1 cellular context compared by ENCODE assay signal in the genomic region with DNA sequence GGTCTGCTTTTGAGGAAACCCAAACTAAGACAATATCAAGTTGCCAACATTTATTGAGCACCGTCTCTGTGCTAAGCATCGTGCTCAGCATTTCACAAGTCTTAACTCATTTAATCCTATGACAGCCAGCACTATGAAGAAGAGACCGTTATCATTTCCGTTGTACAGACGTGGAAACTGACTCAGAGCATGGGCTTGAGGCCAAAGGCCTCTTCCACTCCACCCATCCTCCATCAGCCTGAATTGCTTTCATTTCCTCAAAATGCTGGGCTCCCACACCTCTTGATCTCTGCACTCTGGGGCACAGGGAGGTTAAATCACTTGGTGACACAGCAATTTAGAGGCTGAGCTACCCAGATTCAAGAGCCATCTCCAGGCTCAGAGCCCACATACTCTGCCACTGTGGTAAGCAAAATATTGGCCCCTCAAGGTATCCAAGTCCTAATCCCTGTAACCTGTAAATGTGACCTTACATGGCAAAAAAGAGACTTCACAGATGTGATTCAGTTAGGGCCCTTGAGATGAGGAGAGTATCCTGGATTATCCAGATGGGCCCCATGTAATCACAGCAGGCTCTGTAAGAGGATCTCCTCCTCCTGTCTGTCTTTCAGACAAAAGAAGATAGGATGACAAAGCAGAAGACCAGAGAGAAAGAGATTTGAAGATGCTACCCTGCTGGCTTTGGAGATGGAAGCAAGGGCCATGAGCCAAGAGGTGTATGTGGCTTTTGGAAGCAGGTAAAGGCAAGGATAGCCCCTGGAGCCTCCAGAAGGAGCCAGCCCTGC.
TF ChIP-seq lines count a peak whose summit lies in the region.

No MANE protein-coding gene starts in this region.

TF ChIP-seq in HepG2, 621 proteins besides CTCF, POLR2A, EP300 and RAD21 (continued from another document and continues in another):
- TF ChIP-seq, protein P1, sequence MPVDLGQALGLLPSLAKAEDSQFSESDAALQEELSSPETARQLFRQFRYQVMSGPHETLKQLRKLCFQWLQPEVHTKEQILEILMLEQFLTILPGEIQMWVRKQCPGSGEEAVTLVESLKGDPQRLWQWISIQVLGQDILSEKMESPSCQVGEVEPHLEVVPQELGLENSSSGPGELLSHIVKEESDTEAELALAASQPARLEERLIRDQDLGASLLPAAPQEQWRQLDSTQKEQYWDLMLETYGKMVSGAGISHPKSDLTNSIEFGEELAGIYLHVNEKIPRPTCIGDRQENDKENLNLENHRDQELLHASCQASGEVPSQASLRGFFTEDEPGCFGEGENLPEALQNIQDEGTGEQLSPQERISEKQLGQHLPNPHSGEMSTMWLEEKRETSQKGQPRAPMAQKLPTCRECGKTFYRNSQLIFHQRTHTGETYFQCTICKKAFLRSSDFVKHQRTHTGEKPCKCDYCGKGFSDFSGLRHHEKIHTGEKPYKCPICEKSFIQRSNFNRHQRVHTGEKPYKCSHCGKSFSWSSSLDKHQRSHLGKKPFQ (CRISPR knock-in tag; IDR thresholded peaks at IDR 0.05; ENCODE audit: insufficient replicate concordance), result no peak
- TF ChIP-seq MYNN (CRISPR knock-in tag; IDR thresholded peaks at IDR 0.05; ENCODE audit: low read depth), result no peak
- no peak for TF ChIP-seq ZNF563 (CRISPR knock-in tag; IDR thresholded peaks at IDR 0.05)
- 0 out of 2 replicates have a peak, but pooled peaks have one; percentile 35 for TF ChIP-seq ZKSCAN8 (CRISPR knock-in tag; IDR thresholded peaks at IDR 0.05; ENCODE audit: borderline replicate concordance)
- no peak for TF ChIP-seq POLR2G (IDR thresholded peaks at IDR 0.05; ENCODE audit: low read depth, low read length)
- TF ChIP-seq PHF20 (CRISPR knock-in tag; IDR thresholded peaks at IDR 0.05), result no peak
- no peak for TF ChIP-seq KDM5A (IDR thresholded peaks at IDR 0.05; ENCODE audit: borderline replicate concordance, low read length)
- TF ChIP-seq ZNF24 (IDR thresholded peaks at IDR 0.05), result no peak
- no peak for TF ChIP-seq ZBTB25 (CRISPR knock-in tag; IDR thresholded peaks at IDR 0.05)
- TF ChIP-seq SMYD3 (CRISPR knock-in tag; IDR thresholded peaks at IDR 0.05), result no peak
- TF ChIP-seq ZNF558 (CRISPR knock-in tag; IDR thresholded peaks at IDR 0.05; ENCODE audit: borderline replicate concordance), result no peak
- TF ChIP-seq ZNF7 (CRISPR knock-in tag; IDR thresholded peaks at IDR 0.05), result no peak
- peak; percentile 74 for TF ChIP-seq GATAD2A (CRISPR knock-in tag; IDR thresholded peaks at IDR 0.05)
- TF ChIP-seq ZFP41 (CRISPR knock-in tag; IDR thresholded peaks at IDR 0.05; ENCODE audit: borderline replicate concordance), result no peak
- TF ChIP-seq SRSF1 (optimal IDR thresholded peaks at IDR 0.05; ENCODE audit: low read depth, low read length), result no peak
- no peak for TF ChIP-seq ZNF276 (CRISPR knock-in tag; IDR thresholded peaks at IDR 0.05; ENCODE audit: low read depth)
- TF ChIP-seq REL (CRISPR knock-in tag; conservative IDR thresholded peaks at IDR 0.05), result no peak
- TF ChIP-seq, protein P2, sequence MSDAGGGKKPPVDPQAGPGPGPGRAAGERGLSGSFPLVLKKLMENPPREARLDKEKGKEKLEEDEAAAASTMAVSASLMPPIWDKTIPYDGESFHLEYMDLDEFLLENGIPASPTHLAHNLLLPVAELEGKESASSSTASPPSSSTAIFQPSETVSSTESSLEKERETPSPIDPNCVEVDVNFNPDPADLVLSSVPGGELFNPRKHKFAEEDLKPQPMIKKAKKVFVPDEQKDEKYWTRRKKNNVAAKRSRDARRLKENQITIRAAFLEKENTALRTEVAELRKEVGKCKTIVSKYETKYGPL (CRISPR knock-in tag; IDR thresholded peaks at IDR 0.05), result no peak
- no peak for TF ChIP-seq CREB1 (IDR thresholded peaks at IDR 0.05)
- TF ChIP-seq CREB1 (CRISPR knock-in tag; IDR thresholded peaks at IDR 0.05), result peak; percentile 28; the same call in 1 of the 2 replicates
- peak; percentile 87; the same call in 1 of the 2 replicates for TF ChIP-seq ETV5 (CRISPR knock-in tag; IDR thresholded peaks at IDR 0.05; ENCODE audit: borderline replicate concordance)
- peak; percentile 29; the same call in 1 of the 3 replicates for TF ChIP-seq MXI1 (IDR thresholded peaks at IDR 0.05; ENCODE audit: borderline replicate concordance, low read depth, low read length)
- no peak for TF ChIP-seq TERF1 (CRISPR knock-in tag; IDR thresholded peaks at IDR 0.05)
- TF ChIP-seq ZNF639 (CRISPR knock-in tag; conservative IDR thresholded peaks at IDR 0.05), result no peak
- TF ChIP-seq HIVEP1 (CRISPR knock-in tag; IDR thresholded peaks at IDR 0.05), result no peak
- TF ChIP-seq PRDM4 (CRISPR knock-in tag; IDR thresholded peaks at IDR 0.05; ENCODE audit: borderline replicate concordance), result no peak
- peak; percentile 59; the same call in 1 of the 2 replicates for TF ChIP-seq ZNF792 (CRISPR knock-in tag; IDR thresholded peaks at IDR 0.05)
- no peak for TF ChIP-seq TIGD3 (CRISPR knock-in tag; IDR thresholded peaks at IDR 0.05; ENCODE audit: borderline replicate concordance)
- no peak for TF ChIP-seq RORA (CRISPR knock-in tag; IDR thresholded peaks at IDR 0.05)
- TF ChIP-seq NCOA5 (CRISPR knock-in tag; IDR thresholded peaks at IDR 0.05), result no peak
- TF ChIP-seq ZNF317 (CRISPR knock-in tag; IDR thresholded peaks at IDR 0.05), result no peak
- no peak for TF ChIP-seq ZNF543 (CRISPR knock-in tag; IDR thresholded peaks at IDR 0.05)
- TF ChIP-seq, protein P3, sequence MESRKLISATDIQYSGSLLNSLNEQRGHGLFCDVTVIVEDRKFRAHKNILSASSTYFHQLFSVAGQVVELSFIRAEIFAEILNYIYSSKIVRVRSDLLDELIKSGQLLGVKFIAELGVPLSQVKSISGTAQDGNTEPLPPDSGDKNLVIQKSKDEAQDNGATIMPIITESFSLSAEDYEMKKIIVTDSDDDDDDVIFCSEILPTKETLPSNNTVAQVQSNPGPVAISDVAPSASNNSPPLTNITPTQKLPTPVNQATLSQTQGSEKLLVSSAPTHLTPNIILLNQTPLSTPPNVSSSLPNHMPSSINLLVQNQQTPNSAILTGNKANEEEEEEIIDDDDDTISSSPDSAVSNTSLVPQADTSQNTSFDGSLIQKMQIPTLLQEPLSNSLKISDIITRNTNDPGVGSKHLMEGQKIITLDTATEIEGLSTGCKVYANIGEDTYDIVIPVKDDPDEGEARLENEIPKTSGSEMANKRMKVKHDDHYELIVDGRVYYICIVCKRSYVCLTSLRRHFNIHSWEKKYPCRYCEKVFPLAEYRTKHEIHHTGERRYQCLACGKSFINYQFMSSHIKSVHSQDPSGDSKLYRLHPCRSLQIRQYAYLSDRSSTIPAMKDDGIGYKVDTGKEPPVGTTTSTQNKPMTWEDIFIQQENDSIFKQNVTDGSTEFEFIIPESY (CRISPR knock-in tag; IDR thresholded peaks at IDR 0.05), result no peak
- no peak for TF ChIP-seq HOXA7 (CRISPR knock-in tag; IDR thresholded peaks at IDR 0.05)
- TF ChIP-seq, protein P4, sequence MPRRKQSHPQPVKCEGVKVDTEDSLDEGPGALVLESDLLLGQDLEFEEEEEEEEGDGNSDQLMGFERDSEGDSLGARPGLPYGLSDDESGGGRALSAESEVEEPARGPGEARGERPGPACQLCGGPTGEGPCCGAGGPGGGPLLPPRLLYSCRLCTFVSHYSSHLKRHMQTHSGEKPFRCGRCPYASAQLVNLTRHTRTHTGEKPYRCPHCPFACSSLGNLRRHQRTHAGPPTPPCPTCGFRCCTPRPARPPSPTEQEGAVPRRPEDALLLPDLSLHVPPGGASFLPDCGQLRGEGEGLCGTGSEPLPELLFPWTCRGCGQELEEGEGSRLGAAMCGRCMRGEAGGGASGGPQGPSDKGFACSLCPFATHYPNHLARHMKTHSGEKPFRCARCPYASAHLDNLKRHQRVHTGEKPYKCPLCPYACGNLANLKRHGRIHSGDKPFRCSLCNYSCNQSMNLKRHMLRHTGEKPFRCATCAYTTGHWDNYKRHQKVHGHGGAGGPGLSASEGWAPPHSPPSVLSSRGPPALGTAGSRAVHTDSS (CRISPR knock-in tag; conservative IDR thresholded peaks at IDR 0.05), result no peak
- TF ChIP-seq, protein P5, sequence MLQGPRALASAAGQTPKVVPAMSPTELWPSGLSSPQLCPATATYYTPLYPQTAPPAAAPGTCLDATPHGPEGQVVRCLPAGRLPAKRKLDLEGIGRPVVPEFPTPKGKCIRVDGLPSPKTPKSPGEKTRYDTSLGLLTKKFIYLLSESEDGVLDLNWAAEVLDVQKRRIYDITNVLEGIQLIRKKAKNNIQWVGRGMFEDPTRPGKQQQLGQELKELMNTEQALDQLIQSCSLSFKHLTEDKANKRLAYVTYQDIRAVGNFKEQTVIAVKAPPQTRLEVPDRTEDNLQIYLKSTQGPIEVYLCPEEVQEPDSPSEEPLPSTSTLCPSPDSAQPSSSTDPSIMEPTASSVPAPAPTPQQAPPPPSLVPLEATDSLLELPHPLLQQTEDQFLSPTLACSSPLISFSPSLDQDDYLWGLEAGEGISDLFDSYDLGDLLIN (CRISPR knock-in tag; IDR thresholded peaks at IDR 0.05; ENCODE audit: borderline replicate concordance), result no peak
- no peak for TF ChIP-seq HNRNPUL1 (IDR thresholded peaks at IDR 0.05; ENCODE audit: low read depth, low read length)
- TF ChIP-seq NR2F6 (IDR thresholded peaks at IDR 0.05), result peak; percentile 82
- peak; percentile 85 for TF ChIP-seq NR2F6 (CRISPR knock-in tag; IDR thresholded peaks at IDR 0.05)
- no peak for TF ChIP-seq NAIF1 (CRISPR knock-in tag; IDR thresholded peaks at IDR 0.05; ENCODE audit: borderline replicate concordance)
- no peak for TF ChIP-seq BRCA1 (CRISPR knock-in tag; IDR thresholded peaks at IDR 0.05)
- TF ChIP-seq ZNF496 (CRISPR knock-in tag; IDR thresholded peaks at IDR 0.05; ENCODE audit: insufficient replicate concordance), result no peak
- TF ChIP-seq, protein P6, sequence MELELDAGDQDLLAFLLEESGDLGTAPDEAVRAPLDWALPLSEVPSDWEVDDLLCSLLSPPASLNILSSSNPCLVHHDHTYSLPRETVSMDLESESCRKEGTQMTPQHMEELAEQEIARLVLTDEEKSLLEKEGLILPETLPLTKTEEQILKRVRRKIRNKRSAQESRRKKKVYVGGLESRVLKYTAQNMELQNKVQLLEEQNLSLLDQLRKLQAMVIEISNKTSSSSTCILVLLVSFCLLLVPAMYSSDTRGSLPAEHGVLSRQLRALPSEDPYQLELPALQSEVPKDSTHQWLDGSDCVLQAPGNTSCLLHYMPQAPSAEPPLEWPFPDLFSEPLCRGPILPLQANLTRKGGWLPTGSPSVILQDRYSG (CRISPR knock-in tag; IDR thresholded peaks at IDR 0.05), result no peak
